ENCODE assay signal across 8 cellular contexts in genomic region chr3:62186967-62187366, GRCh38.
DNase-seq lines count a peak whose midpoint lies in the region; ATAC-seq and TF ChIP-seq lines count a peak whose summit lies in the region.

No MANE protein-coding gene starts in this region.

- no peaks in the 10 kb centered on the region for H3K79me2 ChIP-seq in DOHH2 (ENCODE audit: control insufficient read depth, low read length)
- no peaks in the 10 kb centered on the region for H3K79me2 ChIP-seq in Loucy (ENCODE audit: insufficient read depth, low read length)

- H3K27ac ChIP-seq in DOHH2 (ENCODE audit: low read depth, low read length), result no peak overlapping the region
- no peak overlapping the region for H3K27ac ChIP-seq in colonic mucosa

- H3K4me2 ChIP-seq in DOHH2 (ENCODE audit: low read length) (no peak overlapping the region), Loucy (ENCODE audit: low read depth, low read length, poor library complexity, severe bottlenecking) (no peak overlapping the region)

- DNase-seq in colonic mucosa (no peak), mucosa of descending colon (no peak), A172 (ENCODE audit: low spot score) (no peak)
- DNase-seq in stimulated activated CD4-positive, alpha-beta T cell treated with anti-CD3 and anti-CD28 coated beads, Interleukin-2, amount 100 ng/mL, for 48 hours, result no peak

- peak; percentile 50 for TF ChIP-seq CTCF in DOHH2 (IDR thresholded peaks at IDR 0.05; ENCODE audit: low read depth, low read length, poor library complexity, severe bottlenecking)
- peak; percentile 56 for TF ChIP-seq CTCF in Loucy (conservative IDR thresholded peaks at IDR 0.05; ENCODE audit: low read length)
- TF ChIP-seq CTCF in colonic mucosa (IDR thresholded peaks at IDR 0.05), result peak; percentile 20
- no peak for TF ChIP-seq CTCF in mucosa of descending colon (IDR thresholded peaks at IDR 0.05)

- peaks cover 6% of the 10 kb centered on the region; the same call in 1 of the 2 replicates for H3K4me1 ChIP-seq in DOHH2 (ENCODE audit: control insufficient read depth, low read length)
- H3K4me1 ChIP-seq in Loucy (ENCODE audit: insufficient read depth, low read length, poor library complexity, severe bottlenecking), result no peaks in the 10 kb centered on the region
- H3K4me1 ChIP-seq in colonic mucosa, result no peaks in the 10 kb centered on the region
- H3K4me1 ChIP-seq in mucosa of descending colon (ENCODE audit: low read depth), result no peaks in the 10 kb centered on the region

- no peaks in the 10 kb centered on the region for H3K9me3 ChIP-seq in DOHH2 (ENCODE audit: control insufficient read depth, insufficient read depth, low read length)
- H3K9me3 ChIP-seq in Loucy (ENCODE audit: insufficient read depth, low read depth, low read length), result no peaks in the 10 kb centered on the region
- H3K9me3 ChIP-seq in colonic mucosa, result no peaks in the 10 kb centered on the region
- H3K9me3 ChIP-seq in mucosa of descending colon, result no peaks in the 10 kb centered on the region

- intact Hi-C loops in colonic mucosa (cut with DNase I), result loop anchor here (5.0 kb wide), 1 partner anchor 620 kb away; no protein-coding TSS in a partner anchor
- intact Hi-C loops in mucosa of descending colon (cut with DNase I, micrococcal nuclease), result loop anchor here in 1 of 2 donors (10.0 kb wide), 1 partner anchor 622 kb away; the partner anchor contains the start of gene PTPRG

- ATAC-seq in mucosa of descending colon, result peak; percentile 13
- no peak for ATAC-seq in HG03520 (IDR thresholded peaks at IDR 0.05; ENCODE audit: unreplicated experiment)
- no peak for ATAC-seq in HG03039 (IDR thresholded peaks at IDR 0.05; ENCODE audit: unreplicated experiment)

- H3F3A ChIP-seq in DOHH2 (ENCODE audit: control insufficient read depth, insufficient read depth) (no peaks in the 10 kb centered on the region), Loucy (ENCODE audit: low read depth) (no peaks in the 10 kb centered on the region)

- H4K20me1 ChIP-seq in DOHH2 (ENCODE audit: control insufficient read depth, insufficient read depth, low read depth, low read length), result no peaks in the 10 kb centered on the region
- H4K20me1 ChIP-seq in Loucy (ENCODE audit: insufficient read depth, low read length, poor library complexity, severe bottlenecking), result no peaks in the 10 kb centered on the region

- H3K4me3 ChIP-seq in DOHH2 (ENCODE audit: low read length), result no peak overlapping the region
- H3K4me3 ChIP-seq in Loucy (ENCODE audit: low read length, poor library complexity, severe bottlenecking), result no peak overlapping the region
- no peak overlapping the region for H3K4me3 ChIP-seq in colonic mucosa
- H3K4me3 ChIP-seq in mucosa of descending colon, result no peak overlapping the region

- no peak overlapping the region for H2AFZ ChIP-seq in Loucy (ENCODE audit: low read length)

- H3K9me2 ChIP-seq in DOHH2 (replicated peaks; ENCODE audit: control insufficient read depth, low read length), result no peaks in the 10 kb centered on the region
- H3K9me2 ChIP-seq in Loucy (replicated peaks; ENCODE audit: low read depth, low read length), result no peaks in the 10 kb centered on the region

- H3K36me3 ChIP-seq in DOHH2 (ENCODE audit: control insufficient read depth, low read length), result no peaks in the 10 kb centered on the region
- no peaks in the 10 kb centered on the region for H3K36me3 ChIP-seq in Loucy (ENCODE audit: insufficient read depth, low read length)
- no peaks in the 10 kb centered on the region for H3K36me3 ChIP-seq in colonic mucosa
- H3K36me3 ChIP-seq in mucosa of descending colon (ENCODE audit: low read depth), result no peaks in the 10 kb centered on the region

- H3K9ac ChIP-seq in Loucy (ENCODE audit: low read depth, low read length, poor library complexity, severe bottlenecking), result no peak overlapping the region
- H3K9ac ChIP-seq in colonic mucosa (ENCODE audit: low read depth in 2 of 2, low read length in 2 of 2), result no peak overlapping the region

- H3K27me3 ChIP-seq in DOHH2 (ENCODE audit: control insufficient read depth, low read length) (no peaks in the 10 kb centered on the region), Loucy (ENCODE audit: insufficient read depth, low read length, poor library complexity, severe bottlenecking) (no peaks in the 10 kb centered on the region), colonic mucosa (no peaks in the 10 kb centered on the region)
